Comparison of ENCODE assay signal across 1 cellular context in the genomic region with DNA sequence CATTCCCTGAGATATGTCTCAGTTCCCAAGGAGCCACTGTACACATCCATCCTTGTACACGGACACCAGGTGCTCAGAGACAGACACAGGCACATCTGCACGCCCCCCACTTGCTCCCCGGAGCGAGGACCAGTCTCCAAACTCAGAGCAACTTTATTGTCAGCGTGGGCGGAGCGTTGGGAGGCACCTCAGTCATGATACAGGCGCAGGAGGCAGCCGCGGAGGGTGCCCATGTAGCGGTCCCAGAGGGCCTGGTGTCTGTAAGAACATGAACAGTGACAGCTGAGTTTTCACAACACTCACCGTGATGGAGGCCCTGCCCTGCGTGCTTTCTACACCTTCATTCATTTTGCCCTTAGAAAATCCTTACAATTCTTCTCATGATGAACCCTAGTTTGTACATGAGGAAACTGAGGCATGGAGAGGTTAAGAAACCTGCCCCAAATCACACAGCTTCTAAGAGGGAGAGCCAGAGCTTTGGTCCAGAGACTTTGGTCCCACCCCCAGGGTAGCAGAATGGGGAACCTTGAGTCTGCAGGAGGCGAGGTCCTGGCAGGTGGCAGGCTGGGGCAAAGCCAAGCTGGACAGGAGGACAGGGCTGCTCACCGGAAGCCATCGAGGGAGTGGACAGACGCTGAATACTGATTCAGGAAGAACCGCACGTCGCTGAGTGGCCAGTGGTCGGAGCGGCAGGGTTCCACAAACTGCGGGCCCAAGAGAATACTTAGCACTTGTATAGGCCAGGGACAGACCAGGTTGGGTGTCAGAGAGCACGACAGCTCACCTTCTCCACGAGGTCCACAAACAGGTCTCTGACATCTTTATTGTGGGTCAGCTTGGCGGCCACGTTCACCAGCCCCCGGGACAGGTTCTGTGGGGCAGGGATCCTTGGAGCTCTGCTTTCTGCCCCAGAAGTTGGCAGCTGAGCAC.
TF ChIP-seq lines count a peak whose summit lies in the region.

No MANE protein-coding gene starts in this region.

TF ChIP-seq in HCT116, 20 proteins besides CTCF, POLR2A, EP300 and RAD21:
- TF ChIP-seq CEBPB (IDR thresholded peaks at IDR 0.05; ENCODE audit: low read depth) (no peak), CBX3 (IDR thresholded peaks at IDR 0.05; ENCODE audit: low read depth) (no peak), EGR1 (IDR thresholded peaks at IDR 0.05; ENCODE audit: low read depth) (no peak), POLR2AphosphoS5 (IDR thresholded peaks at IDR 0.05; ENCODE audit: low read depth, low read length) (no peak), SIN3A (IDR thresholded peaks at IDR 0.05; ENCODE audit: low read depth) (no peak), TCF7L2 (IDR thresholded peaks at IDR 0.05; ENCODE audit: borderline replicate concordance, extremely low read depth, insufficient read depth, insufficient read length) (no peak), YY1 (IDR thresholded peaks at IDR 0.05; ENCODE audit: extremely low read depth, insufficient replicate concordance, low read depth, low read length) (no peak), EZH2phosphoT487 (IDR thresholded peaks at IDR 0.05; ENCODE audit: borderline replicate concordance) (no peak), JUND (IDR thresholded peaks at IDR 0.05) (no peak), FOSL1 (IDR thresholded peaks at IDR 0.05; ENCODE audit: low read depth) (no peak), SP1 (IDR thresholded peaks at IDR 0.05; ENCODE audit: low read depth) (no peak), ZFX (IDR thresholded peaks at IDR 0.05) (no peak)
- TF ChIP-seq, protein P1, sequence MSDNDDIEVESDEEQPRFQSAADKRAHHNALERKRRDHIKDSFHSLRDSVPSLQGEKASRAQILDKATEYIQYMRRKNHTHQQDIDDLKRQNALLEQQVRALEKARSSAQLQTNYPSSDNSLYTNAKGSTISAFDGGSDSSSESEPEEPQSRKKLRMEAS (IDR thresholded peaks at IDR 0.05), result no peak
- TF ChIP-seq, protein P2, sequence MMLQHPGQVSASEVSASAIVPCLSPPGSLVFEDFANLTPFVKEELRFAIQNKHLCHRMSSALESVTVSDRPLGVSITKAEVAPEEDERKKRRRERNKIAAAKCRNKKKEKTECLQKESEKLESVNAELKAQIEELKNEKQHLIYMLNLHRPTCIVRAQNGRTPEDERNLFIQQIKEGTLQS (IDR thresholded peaks at IDR 0.05), result no peak
